In the genomic region with DNA sequence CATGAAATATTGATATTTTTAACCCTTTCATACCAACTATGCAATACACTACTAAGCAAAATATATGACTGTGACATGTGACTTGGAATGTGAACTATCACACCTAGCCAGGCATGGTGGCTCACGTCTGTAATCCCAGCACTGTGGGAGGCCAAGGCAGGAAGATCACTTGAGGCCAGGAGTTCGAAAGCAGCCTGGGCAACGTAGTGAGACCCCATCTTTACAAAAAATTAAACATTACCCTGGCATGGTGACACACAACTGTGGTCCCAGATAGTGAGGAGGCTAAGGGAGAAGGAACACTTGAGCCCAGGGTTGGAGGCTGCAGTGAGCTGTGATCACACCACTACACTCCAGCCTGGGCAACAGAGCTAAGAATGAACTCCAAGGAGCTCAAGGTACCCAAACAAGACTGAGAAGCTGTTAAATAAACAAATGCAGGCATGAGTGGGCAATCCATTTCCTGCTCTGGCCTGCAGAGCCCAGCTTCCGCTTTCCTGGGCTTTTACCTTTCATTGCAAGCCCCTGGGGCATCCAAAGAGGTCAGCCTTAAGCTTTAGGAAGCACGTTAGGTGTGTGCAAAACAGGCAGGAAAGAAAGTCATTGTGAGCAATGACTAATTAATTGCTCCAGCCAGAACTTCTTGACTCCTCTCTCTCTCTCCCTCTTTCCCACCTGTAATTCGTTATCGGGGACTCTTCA, we compare ENCODE assay signal across 16 cellular contexts.
A peak's percentile ranks its signal among the peaks of the same experiment; 100 is the strongest.
DNase-seq lines count a peak whose midpoint lies in the region; ATAC-seq and TF ChIP-seq lines count a peak whose summit lies in the region.
"Had no signal": no experiment of that assay in that cellular context is flagged by ENCODE, and none has a peak within 500 bp of the region (broad histone marks: within the 10 kb centered on the region; RNA-seq: fewer than 3 reads in every experiment).

No MANE protein-coding gene starts in this region.

- no peaks in the 10 kb centered on the region for H3K79me1 ChIP-seq in mesendoderm (ENCODE audit: low read length)

- H4K8ac ChIP-seq in mesendoderm (ENCODE audit: low read depth, low read length), result no peak overlapping the region

- no peak for TF ChIP-seq CTCF in mammary epithelial cell (conservative IDR thresholded peaks at IDR 0.05 in 1 of 2, IDR thresholded peaks at IDR 0.05 in 1 of 2; ENCODE audit: extremely low read depth in 1 of 2, insufficient read depth in 1 of 2, low read depth in 1 of 2, low read length in 2 of 2)

- no peak overlapping the region for H3K23ac ChIP-seq in mesendoderm (ENCODE audit: low read length)

- H3K4me3 Mint-ChIP-seq in T-helper 17 cell, result no peak overlapping the region

- no peak overlapping the region for H2AK5ac ChIP-seq in mesendoderm (ENCODE audit: low read length)

- ATAC-seq in T-helper 17 cell (no peak), HG03460 (IDR thresholded peaks at IDR 0.05; ENCODE audit: unreplicated experiment) (no peak), HG02642 (IDR thresholded peaks at IDR 0.05; ENCODE audit: poor library complexity, unreplicated experiment) (no peak), HG02973 (IDR thresholded peaks at IDR 0.05; ENCODE audit: unreplicated experiment) (no peak)

- H3K18ac ChIP-seq in mesendoderm (ENCODE audit: low read length), result no peak overlapping the region

- H3K4me1 Mint-ChIP-seq in T-helper 17 cell, result no peaks in the 10 kb centered on the region

- no peaks in the 10 kb centered on the region for H4K20me1 ChIP-seq in mammary epithelial cell (ENCODE audit: insufficient read depth, low read length)

- H3K79me2 ChIP-seq in mammary epithelial cell (ENCODE audit: insufficient read depth, low read length) (no peaks in the 10 kb centered on the region), mesendoderm (ENCODE audit: control insufficient read depth, insufficient read depth, low read length) (no peaks in the 10 kb centered on the region)

- BruUV-seq in mammary epithelial cell (replicated peaks; lab: Mats Ljungman, UMichigan), result no TSS peak

- H3K27ac Mint-ChIP-seq in T-helper 17 cell, result no peak overlapping the region

- no peak overlapping the region for H2BK120ac ChIP-seq in mesendoderm (ENCODE audit: low read depth, low read length)

- DNase-seq in KBM-7 (peak; percentile 9), mammary epithelial cell (peak; percentile 29), mesendoderm (peak; percentile 30), T-helper 17 cell (no peak)
- DNase-seq: ACHN, DMS79, H7, NCI-H1105, NCI-H2081 treated with DMSO at 0.1 percent for 48 hours, NCI-H748 treated with DMSO at 0.1 percent for 48 hours, SHP77 had no signal

- peaks cover 1% of the 10 kb centered on the region for H3K27me3 ChIP-seq in mammary epithelial cell (ENCODE audit: insufficient read depth, low read length)
- no peaks in the 10 kb centered on the region for H3K27me3 ChIP-seq in mesendoderm (ENCODE audit: insufficient read depth, low read length, poor library complexity)

- no peaks in the 10 kb centered on the region for H3K36me3 Mint-ChIP-seq in T-helper 17 cell (ENCODE audit: low read depth)

- intact Hi-C loops in mammary epithelial cell (cut with micrococcal nuclease), result no loop called here

- H3K4ac ChIP-seq in mesendoderm (ENCODE audit: low read depth, low read length), result no peak overlapping the region

- no peak overlapping the region for H2BK15ac ChIP-seq in mesendoderm (replicated peaks; ENCODE audit: low read depth)

- in situ Hi-C loops in KBM-7 (cut with MboI; ENCODE audit: low pct_unique_long_range_greater_than_20kb, low sequenced_read_pairs) (no loop called here), mammary epithelial cell (cut with MboI; ENCODE audit: low sequenced_read_pairs in 2 of 2) (no loop called here)

- H4K5ac ChIP-seq in mesendoderm (ENCODE audit: low read length), result no peak overlapping the region

- H3K56ac ChIP-seq in mesendoderm (ENCODE audit: low read length), result no peak overlapping the region

- H3K9me3 ChIP-seq in mammary epithelial cell (replicated peaks; ENCODE audit: insufficient read depth, low read length) (no peaks in the 10 kb centered on the region), T-helper 17 cell (ENCODE audit: control insufficient read depth, low read length, poor library complexity, severe bottlenecking) (no peaks in the 10 kb centered on the region)

- H3K4me3 ChIP-seq in mammary epithelial cell (replicated peaks in 1 of 3; ENCODE audit: insufficient read depth in 1 of 3, low read depth in 2 of 3, low read length in 3 of 3) (no peak overlapping the region), mesendoderm (ENCODE audit: low read length) (no peak overlapping the region)
- H3K4me3 ChIP-seq: SK-N-MC had no signal

- H3K9ac ChIP-seq in mammary epithelial cell (ENCODE audit: insufficient read depth, low read length) (no peak overlapping the region), mesendoderm (ENCODE audit: low read length) (no peak overlapping the region)

- CTCF ChIA-PET in mammary epithelial cell (lab: Charles Lee; ENCODE audit: low non-redundant PET), result no interaction called here

- peaks cover 29% of the 10 kb centered on the region for H3K27me3 Mint-ChIP-seq in T-helper 17 cell

- H3K4me1 ChIP-seq in mammary epithelial cell (ENCODE audit: insufficient read depth, low read length) (no peaks in the 10 kb centered on the region), mesendoderm (ENCODE audit: control insufficient read depth, low read depth, low read length) (no peaks in the 10 kb centered on the region)

- 48% methylated on average over 5 of the region's 7 CpGs for WGBS in mammary epithelial cell (ENCODE audit: low coverage, missing lambda C conversion rate)
- no CpG with 5 or more reads among the region's 7 CpGs for WGBS in mesendoderm (ENCODE audit: extremely low coverage, insufficient coverage, low lambda C conversion rate)

- no peak overlapping the region for H3K4me2 ChIP-seq in mammary epithelial cell (ENCODE audit: insufficient read depth, low read depth, low read length)
- no peak overlapping the region for H3K4me2 ChIP-seq in mesendoderm (ENCODE audit: low read length)

- no peak overlapping the region for H2AFZ ChIP-seq in mammary epithelial cell (ENCODE audit: low read depth, low read length)

- H3K36me3 ChIP-seq in mammary epithelial cell (ENCODE audit: insufficient read depth, low read length) (no peaks in the 10 kb centered on the region), mesendoderm (ENCODE audit: control insufficient read depth, insufficient read depth, low read length) (no peaks in the 10 kb centered on the region)

- H2BK5ac ChIP-seq in mesendoderm (ENCODE audit: low read length), result no peak overlapping the region

- H3K27ac ChIP-seq in mammary epithelial cell (ENCODE audit: insufficient read depth, low read depth, low read length) (no peak overlapping the region), mesendoderm (ENCODE audit: low read depth, low read length) (no peak overlapping the region)
- H3K27ac ChIP-seq: C4-2B, SK-N-MC had no signal

- dilution Hi-C loops in mammary epithelial cell (cut with HindIII; ENCODE audit: low sequenced_read_pairs), result no loop called here

Comparison
In these comparisons a context has a peak if more than half of its experiments do, and no peak if none do; other contexts are left out.
1. DNase-seq: peak in KBM-7 (single experiment), mammary epithelial cell (single experiment) and mesendoderm (single experiment); none in T-helper 17 cell (0 of 3).